In the genomic region with DNA sequence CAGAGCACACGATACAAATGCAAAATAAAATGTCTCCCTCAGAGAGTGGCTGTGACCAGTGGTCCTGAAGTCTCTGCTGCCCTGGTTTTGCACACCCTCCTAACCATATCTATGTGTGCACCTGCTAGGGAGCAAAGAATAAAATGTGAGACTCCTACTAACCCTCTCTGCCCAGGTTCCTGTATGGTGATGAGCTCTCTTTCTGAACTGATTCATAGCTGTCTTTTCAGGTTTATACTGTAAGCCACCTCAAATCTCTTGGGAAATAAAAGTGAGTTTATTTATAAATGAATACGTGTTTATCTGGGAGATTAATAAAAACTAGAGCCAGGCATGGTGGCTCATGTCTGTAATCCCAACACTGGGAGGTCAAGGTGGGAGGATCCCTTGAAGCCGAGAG, we compare ENCODE assay signal across 17 cellular contexts.
DNase-seq lines count a peak whose midpoint lies in the region; ATAC-seq and TF ChIP-seq lines count a peak whose summit lies in the region.
"Had no signal": no experiment of that assay in that cellular context is flagged by ENCODE, and none has a peak within 500 bp of the region (broad histone marks: within the 10 kb centered on the region; RNA-seq: fewer than 3 reads in every experiment).

No MANE protein-coding gene starts in this region.

- intact Hi-C loops in activated CD4-positive, alpha-beta T cell treated with anti-CD3 and anti-CD28 coated beads, Interleukin-2, amount 10 ng/mL, durations not matched to agents 24 days and 14 days (cut with micrococcal nuclease), result loop anchor here (5.0 kb wide), 3 partner anchors 43 to 257 kb away; no protein-coding TSS in a partner anchor
- intact Hi-C loops in activated T-helper 2 cell treated with anti-CD3 and anti-CD28 coated beads, Interferon-gamma antibody, Interleukin-2, Interleukin-4, amounts not matched to agents 10 μg/mL and 5 μg/mL and 100 μg/mL, durations not matched to agents 14 hours and 24 hours and 36 hours (cut with micrococcal nuclease), result loop anchor here (5.0 to 10.0 kb wide), 4 partner anchors 38 to 670 kb away; a partner anchor contains a TSS

- H3K4me1 Mint-ChIP-seq in activated CD4-positive, alpha-beta T cell treated with anti-CD3 and anti-CD28 coated beads, Interleukin-2, amount 10 ng/mL, durations not matched to agents 24 days and 14 days, result peaks cover 62% of the 10 kb centered on the region
- H3K4me1 Mint-ChIP-seq in activated T-helper 2 cell treated with anti-CD3 and anti-CD28 coated beads, Interferon-gamma antibody, Interleukin-2, Interleukin-4, amounts not matched to agents 10 μg/mL and 5 μg/mL and 100 μg/mL, durations not matched to agents 14 hours and 24 hours and 36 hours (ENCODE audit: low read depth), result peaks cover 65% of the 10 kb centered on the region

- peaks cover 6% of the 10 kb centered on the region for H3K9me3 Mint-ChIP-seq in activated CD4-positive, alpha-beta T cell treated with anti-CD3 and anti-CD28 coated beads, Interleukin-2, amount 10 ng/mL, durations not matched to agents 24 days and 14 days
- no peaks in the 10 kb centered on the region for H3K9me3 Mint-ChIP-seq in activated T-helper 2 cell treated with anti-CD3 and anti-CD28 coated beads, Interferon-gamma antibody, Interleukin-2, Interleukin-4, amounts not matched to agents 10 μg/mL and 5 μg/mL and 100 μg/mL, durations not matched to agents 14 hours and 24 hours and 36 hours
- H3K9me3 Mint-ChIP-seq: CD4-positive, CD25-positive, alpha-beta regulatory T cell had no signal

- H3K36me3 Mint-ChIP-seq in activated CD4-positive, alpha-beta T cell treated with anti-CD3 and anti-CD28 coated beads, Interleukin-2, amount 10 ng/mL, durations not matched to agents 24 days and 14 days (ENCODE audit: low read depth), result peaks cover 8% of the 10 kb centered on the region
- no peaks in the 10 kb centered on the region for H3K36me3 Mint-ChIP-seq in activated T-helper 2 cell treated with anti-CD3 and anti-CD28 coated beads, Interferon-gamma antibody, Interleukin-2, Interleukin-4, amounts not matched to agents 10 μg/mL and 5 μg/mL and 100 μg/mL, durations not matched to agents 14 hours and 24 hours and 36 hours (ENCODE audit: low read depth)
- H3K36me3 Mint-ChIP-seq: CD4-positive, CD25-positive, alpha-beta regulatory T cell had no signal

- peak overlapping the region; percentile 96 for H3K27ac Mint-ChIP-seq in activated CD4-positive, alpha-beta T cell treated with anti-CD3 and anti-CD28 coated beads, Interleukin-2, amount 10 ng/mL, durations not matched to agents 24 days and 14 days
- peak overlapping the region; percentile 96 for H3K27ac Mint-ChIP-seq in activated T-helper 2 cell treated with anti-CD3 and anti-CD28 coated beads, Interferon-gamma antibody, Interleukin-2, Interleukin-4, amounts not matched to agents 10 μg/mL and 5 μg/mL and 100 μg/mL, durations not matched to agents 14 hours and 24 hours and 36 hours
- H3K27ac Mint-ChIP-seq: activated CD8-positive, alpha-beta memory T cell treated with anti-CD3 and anti-CD28 coated beads, Interleukin-2, amount 10 ng/mL, durations not matched to agents 7 days and 5 days had no signal

- TF ChIP-seq CTCF in GM20000 (IDR thresholded peaks at IDR 0.05; ENCODE audit: extremely low read depth, missing control alignments), result no peak

- no peaks in the 10 kb centered on the region for H3K27me3 Mint-ChIP-seq in activated CD4-positive, alpha-beta T cell treated with anti-CD3 and anti-CD28 coated beads, Interleukin-2, amount 10 ng/mL, durations not matched to agents 24 days and 14 days
- no peaks in the 10 kb centered on the region for H3K27me3 Mint-ChIP-seq in activated T-helper 2 cell treated with anti-CD3 and anti-CD28 coated beads, Interferon-gamma antibody, Interleukin-2, Interleukin-4, amounts not matched to agents 10 μg/mL and 5 μg/mL and 100 μg/mL, durations not matched to agents 14 hours and 24 hours and 36 hours (ENCODE audit: low read depth)

- H3K4me3 Mint-ChIP-seq in activated CD4-positive, alpha-beta T cell treated with anti-CD3 and anti-CD28 coated beads, Interleukin-2, amount 10 ng/mL, durations not matched to agents 24 days and 14 days, result peak overlapping the region; percentile 12
- H3K4me3 Mint-ChIP-seq in activated T-helper 2 cell treated with anti-CD3 and anti-CD28 coated beads, Interferon-gamma antibody, Interleukin-2, Interleukin-4, amounts not matched to agents 10 μg/mL and 5 μg/mL and 100 μg/mL, durations not matched to agents 14 hours and 24 hours and 36 hours (ENCODE audit: low read depth), result no peak overlapping the region
- H3K4me3 Mint-ChIP-seq: activated CD8-positive, alpha-beta memory T cell treated with anti-CD3 and anti-CD28 coated beads, Interleukin-2, amount 10 ng/mL, durations not matched to agents 7 days and 5 days; CD4-positive, CD25-positive, alpha-beta regulatory T cell had no signal

- no peak for DNase-seq in activated CD4-positive, alpha-beta T cell treated with anti-CD3 and anti-CD28 coated beads, Interleukin-2, amount 10 ng/mL, durations not matched to agents 24 days and 14 days
- no peak for DNase-seq in activated CD4-positive, alpha-beta T cell treated with anti-CD3 and anti-CD28 coated beads, Interleukin-2, amount 50 U/mL, for 48 hours
- DNase-seq in GM20000 (ENCODE audit: low spot score) (peak; percentile 22), cortex of kidney (lab: John Stamatoyannopoulos, UW) (no peak), SKM-1 treated with dmso at 0.1 percent for 144 hours (lab: John Stamatoyannopoulos, UW; ENCODE audit: unreplicated experiment) (no peak), DMS153 (lab: John Stamatoyannopoulos, UW) (no peak)
- DNase-seq in activated T-helper 2 cell treated with anti-CD3 and anti-CD28 coated beads, Interferon-gamma antibody, Interleukin-2, Interleukin-4, amounts not matched to agents 10 μg/mL and 5 μg/mL and 100 μg/mL, durations not matched to agents 14 hours and 24 hours and 36 hours (ENCODE audit: low spot score), result no peak
- DNase-seq: 8988T; activated CD8-positive, alpha-beta memory T cell treated with anti-CD3 and anti-CD28 coated beads, Interleukin-2, amount 10 ng/mL, durations not matched to agents 7 days and 5 days; CD4-positive, CD25-positive, alpha-beta regulatory T cell; EL; erythroblast; kidney; NCI-H1092 treated with DMSO at 0.1 percent for 48 hours; NCI-H2227 treated with DMSO at 0.1 percent for 48 hours; ovary had no signal

- ATAC-seq in HG02943 (IDR thresholded peaks at IDR 0.05; ENCODE audit: low read depth, unreplicated experiment), result peak; percentile 38
- ATAC-seq: activated CD8-positive, alpha-beta memory T cell treated with anti-CD3 and anti-CD28 coated beads, Interleukin-2, amount 10 ng/mL, durations not matched to agents 7 days and 5 days had no signal
